22 cellular contexts compared by ENCODE assay signal in the genomic region with DNA sequence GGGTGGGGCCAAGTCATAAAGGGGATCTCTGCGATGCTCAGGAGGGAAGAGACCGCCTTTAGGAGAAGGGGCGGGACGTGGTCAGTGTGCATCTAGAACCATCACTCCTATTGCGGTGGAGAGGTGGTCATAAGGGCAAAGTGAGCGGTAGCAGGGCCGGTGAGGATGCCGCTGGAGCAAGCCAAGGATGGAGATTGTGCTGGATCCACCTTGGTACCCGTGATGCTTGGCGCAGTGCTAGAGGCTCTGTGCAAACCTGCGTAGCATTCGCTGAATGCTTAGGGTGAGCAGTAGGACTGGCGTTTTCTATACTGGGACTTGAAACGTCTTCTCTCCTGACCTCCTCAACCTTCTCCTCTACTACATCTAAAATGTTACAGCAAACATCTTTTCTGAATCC.
"Had no signal": no experiment of that assay in that cellular context is flagged by ENCODE, and none has a peak within 500 bp of the region (broad histone marks: within the 10 kb centered on the region; RNA-seq: fewer than 3 reads in every experiment).

No MANE protein-coding gene starts in this region.

- DNase-seq: dermis blood vessel endothelial cell; dorsolateral prefrontal cortex; effector CD4-positive, alpha-beta T cell; effector memory CD4-positive, alpha-beta T cell; foreskin keratinocyte; heart left ventricle; hypothalamus; immature natural killer cell; islet precursor cell; kidney; kidney glomerular epithelial cell; left colon; left ventricle myocardium superior; lower lobe of right lung; mesenchymal stem cell; mucosa of descending colon; naive B cell had no signal

- H3K4me2 ChIP-seq: hepatocyte had no signal

- H3K9me3 ChIP-seq: lower lobe of right lung, mucosa of descending colon had no signal

- ATAC-seq: foreskin keratinocyte, gastroesophageal sphincter, heart left ventricle, left colon, left lobe of liver, left ventricle myocardium superior, lower lobe of right lung, mucosa of descending colon had no signal

- H3K36me3 ChIP-seq: esophagus muscularis mucosa, gastroesophageal sphincter, heart left ventricle, lower lobe of right lung had no signal

- H3K27ac ChIP-seq: coronary artery, dorsolateral prefrontal cortex, esophagus muscularis mucosa, foreskin keratinocyte, gastroesophageal sphincter, heart left ventricle, hepatocyte, lower lobe of right lung had no signal

- H3K79me2 ChIP-seq: hepatocyte had no signal

- H2AFZ ChIP-seq: hepatocyte had no signal

- H3K4me1 ChIP-seq: esophagus muscularis mucosa, foreskin keratinocyte, gastroesophageal sphincter, heart left ventricle, lower lobe of right lung had no signal

- H3K4me3 ChIP-seq: coronary artery, dorsolateral prefrontal cortex, esophagus muscularis mucosa, gastroesophageal sphincter, heart left ventricle, hepatocyte, lower lobe of right lung, mucosa of descending colon had no signal

- H3K27me3 ChIP-seq: esophagus muscularis mucosa, foreskin keratinocyte, gastroesophageal sphincter, heart left ventricle, hepatocyte had no signal
